ENCODE assay signal across 34 cellular contexts in genomic region chr14:73133795-73134194, GRCh38.
"Had no signal": no experiment of that assay in that cellular context is flagged by ENCODE, and none has a peak within 500 bp of the region (broad histone marks: within the 10 kb centered on the region; RNA-seq: fewer than 3 reads in every experiment).

No MANE protein-coding gene starts in this region.

- FAIRE-seq: pancreas, TTC549 had no signal

- H3K27me3 Mint-ChIP-seq: activated T-cell treated with anti-CD3 and anti-CD28 coated beads, Interleukin-2, amount 50 U/mL, for 24 hours; dendritic cell treated with granulocyte-macrophage colony-stimulating factor and Interleukin-4, amounts not matched to agents 40 ng/mL and 50 ng/mL, for 4 days; stimulated activated naive CD8-positive, alpha-beta T cell treated with anti-CD3 and anti-CD28 coated beads, Interleukin-15, Interleukin-2, amounts not matched to agents 100 ng/mL and 50 ng/mL, for 24 hours had no signal

- H3K27ac ChIP-seq: esophagus muscularis mucosa, heart right ventricle, lower lobe of right lung, pancreas, prostate gland, skin epidermis, thoracic aorta, vagina, WERI-Rb-1 had no signal

- H3K27me3 ChIP-seq: esophagus muscularis mucosa, heart right ventricle, pancreas, vagina had no signal

- H3K4me3 ChIP-seq: esophagus muscularis mucosa, heart right ventricle, lower lobe of right lung, mucosa of descending colon, pancreas, prostate gland, skin epidermis, thoracic aorta, vagina had no signal

- H3K9me3 Mint-ChIP-seq: dendritic cell treated with granulocyte-macrophage colony-stimulating factor and Interleukin-4, amounts not matched to agents 40 ng/mL and 50 ng/mL, for 4 days had no signal

- H3K4me3 Mint-ChIP-seq: activated naive CD4-positive, alpha-beta T cell treated with anti-CD3 and anti-CD28 coated beads, Interleukin-2, amount 10 ng/mL, durations not matched to agents 7 days and 5 days; activated T-cell treated with anti-CD3 and anti-CD28 coated beads, Interleukin-2, amount 50 U/mL, for 24 hours; dendritic cell treated with granulocyte-macrophage colony-stimulating factor and Interleukin-4, amounts not matched to agents 40 ng/mL and 50 ng/mL, for 4 days; endodermal cell; nephron progenitor cell; stimulated activated naive CD8-positive, alpha-beta T cell treated with anti-CD3 and anti-CD28 coated beads, Interleukin-15, Interleukin-2, amounts not matched to agents 100 ng/mL and 50 ng/mL, for 24 hours had no signal

- ATAC-seq: activated CD4-positive, CD25-positive, alpha-beta regulatory T cell treated with anti-CD3 and anti-CD28 coated beads, Interleukin-2, amount 50 U/mL, for 24 hours; heart right ventricle; left lobe of liver; lower lobe of right lung; mucosa of descending colon; pancreas; sciatic nerve had no signal

- H3K36me3 ChIP-seq: esophagus muscularis mucosa, heart right ventricle, lower lobe of right lung, pancreas, prostate gland, thoracic aorta, vagina, WERI-Rb-1 had no signal

- H3K9me3 ChIP-seq: esophagus muscularis mucosa, lower lobe of right lung, pancreas, prostate gland, thoracic aorta, vagina had no signal

- H3K27ac Mint-ChIP-seq: activated naive CD4-positive, alpha-beta T cell treated with anti-CD3 and anti-CD28 coated beads, Interleukin-2, amount 10 ng/mL, durations not matched to agents 7 days and 5 days; activated T-cell treated with anti-CD3 and anti-CD28 coated beads, Interleukin-2, amount 50 U/mL, for 24 hours; dendritic cell treated with granulocyte-macrophage colony-stimulating factor and Interleukin-4, amounts not matched to agents 40 ng/mL and 50 ng/mL, for 4 days; endodermal cell; nephron progenitor cell; stimulated activated naive CD8-positive, alpha-beta T cell treated with anti-CD3 and anti-CD28 coated beads, Interleukin-15, Interleukin-2, amounts not matched to agents 100 ng/mL and 50 ng/mL, for 24 hours had no signal

- DNase-seq: activated CD4-positive, alpha-beta T cell treated with anti-CD3 and anti-CD28 coated beads for 48 hours; activated CD4-positive, alpha-beta T cell treated with anti-CD3 and anti-CD28 coated beads, Interleukin-2, amount 50 U/mL, for 48 hours; activated CD8-positive, alpha-beta memory T cell treated with anti-CD3 and anti-CD28 coated beads, Interleukin-2, amount 50 U/mL, for 4 hours; activated gamma-delta T cell; activated naive CD4-positive, alpha-beta T cell treated with anti-CD3 and anti-CD28 coated beads, Interleukin-2, amount 10 ng/mL, durations not matched to agents 7 days and 5 days; activated T-cell treated with anti-CD3 and anti-CD28 coated beads, Interleukin-2, amount 50 U/mL, for 24 hours; amygdala; central memory CD4-positive, alpha-beta T cell; endodermal cell; foreskin melanocyte; heart right ventricle; kidney glomerular epithelial cell; lower lobe of right lung; mucosa of descending colon; nephron progenitor cell; nucleus accumbens; pancreas; retina; stimulated activated CD4-positive, alpha-beta T cell treated with anti-CD3 and anti-CD28 coated beads, Interleukin-12 subunit alpha, Interleukin-12 subunit beta, amount 100 ng/mL, for 4 hours; stimulated activated CD4-positive, alpha-beta T cell treated with anti-CD3 and anti-CD28 coated beads, Interleukin-4, amount 100 ng/mL, for 1 hour; T-helper 9 cell; trophoblast cell; WERI-Rb-1 had no signal
